ENCODE assay signal across 13 cellular contexts in genomic region chr5:1497271-1497777, GRCh38. TPM values are rescaled to one million over a fixed set of nuclear protein-coding genes. Genes with fewer than 3 reads are reported as not detected.
DNase-seq lines count a peak whose midpoint lies in the region; ATAC-seq and TF ChIP-seq lines count a peak whose summit lies in the region.
"Had no signal": no experiment of that assay in that cellular context is flagged by ENCODE, and none has a peak within 500 bp of the region (broad histone marks: within the 10 kb centered on the region; RNA-seq: fewer than 3 reads in every experiment).

No MANE protein-coding gene starts in this region.

- peaks cover 55% of the 10 kb centered on the region for H3K36me3 Mint-ChIP-seq in stimulated activated naive CD8-positive, alpha-beta T cell treated with anti-CD3 and anti-CD28 coated beads, Interleukin-15, Interleukin-2, amounts not matched to agents 100 ng/mL and 50 ng/mL, for 24 hours (ENCODE audit: low read depth)
- peaks cover 31% of the 10 kb centered on the region for H3K36me3 Mint-ChIP-seq in endodermal cell (ENCODE audit: low read depth)

- H3K27me3 ChIP-seq in Peyer's patch (no peaks in the 10 kb centered on the region), endodermal cell (ENCODE audit: control insufficient read depth, insufficient read depth, low read length, poor library complexity, severe bottlenecking) (no peaks in the 10 kb centered on the region), left ventricle myocardium inferior (ENCODE audit: low read depth) (no peaks in the 10 kb centered on the region)

- no peaks in the 10 kb centered on the region for H3K27me3 Mint-ChIP-seq in stimulated activated naive CD8-positive, alpha-beta T cell treated with anti-CD3 and anti-CD28 coated beads, Interleukin-15, Interleukin-2, amounts not matched to agents 100 ng/mL and 50 ng/mL, for 24 hours
- H3K27me3 Mint-ChIP-seq in endodermal cell (ENCODE audit: insufficient read depth), result no peaks in the 10 kb centered on the region

- TF ChIP-seq POLR2A in Peyer's patch (IDR thresholded peaks at IDR 0.05), result no peak

- TF ChIP-seq CTCF in Peyer's patch (IDR thresholded peaks at IDR 0.05) (no peak), endodermal cell (conservative IDR thresholded peaks at IDR 0.05) (no peak), left ventricle myocardium inferior (IDR thresholded peaks at IDR 0.05; ENCODE audit: borderline replicate concordance) (no peak)

- ATAC-seq in stimulated activated naive CD8-positive, alpha-beta T cell treated with anti-CD3 and anti-CD28 coated beads, Interleukin-15, Interleukin-2, amounts not matched to agents 100 U/mL and 50 U/mL, for 24 hours, result no peak
- peak; percentile 25 for ATAC-seq in HG02852 (IDR thresholded peaks at IDR 0.05; ENCODE audit: unreplicated experiment)

- H3K4me3 ChIP-seq in Peyer's patch, result no peak overlapping the region
- no peak overlapping the region for H3K4me3 ChIP-seq in endodermal cell (ENCODE audit: low read length)
- no peak overlapping the region for H3K4me3 ChIP-seq in left ventricle myocardium inferior

- peaks cover 75% of the 10 kb centered on the region for H3K4me1 Mint-ChIP-seq in stimulated activated naive CD8-positive, alpha-beta T cell treated with anti-CD3 and anti-CD28 coated beads, Interleukin-15, Interleukin-2, amounts not matched to agents 100 ng/mL and 50 ng/mL, for 24 hours (ENCODE audit: low read depth)
- H3K4me1 Mint-ChIP-seq in endodermal cell, result no peaks in the 10 kb centered on the region

- H3K36me3 ChIP-seq in Peyer's patch (peaks cover 0 to 5% (median 0%) of the 10 kb centered on the region in 3 donors), endodermal cell (ENCODE audit: control insufficient read depth, insufficient read depth, low read length) (peaks cover 33% of the 10 kb centered on the region), left ventricle myocardium inferior (peaks cover 13% of the 10 kb centered on the region)

- DNase-seq in stimulated activated naive CD8-positive, alpha-beta T cell treated with anti-CD3 and anti-CD28 coated beads, Interleukin-15, Interleukin-2, amounts not matched to agents 100 U/mL and 50 U/mL, for 24 hours, result no peak
- DNase-seq in Peyer's patch, result peak in 2 of 3 donors; percentile 65 to 81
- no peak for DNase-seq in AG08395 (ENCODE audit: low spot score)
- no peak for DNase-seq in endodermal cell
- DNase-seq in NCI-H774 (lab: John Stamatoyannopoulos, UW), result no peak
- no peak for DNase-seq in left ventricle myocardium inferior
- DNase-seq: dermis blood vessel endothelial cell; NCI-H2081 treated with DMSO at 0.1 percent for 48 hours; stimulated activated CD4-positive, alpha-beta T cell treated with anti-CD3 and anti-CD28 coated beads, Interleukin-4, amount 100 ng/mL, for 4 hours had no signal

- H3K27ac ChIP-seq in Peyer's patch, result peak overlapping the region in 1 of 4 donors; percentile 70
- H3K27ac ChIP-seq in endodermal cell (ENCODE audit: low read depth, low read length), result no peak overlapping the region
- H3K27ac ChIP-seq in left ventricle myocardium inferior (replicated peaks), result no peak overlapping the region

- no peaks in the 10 kb centered on the region for H3K9me3 ChIP-seq in Peyer's patch
- H3K9me3 ChIP-seq in endodermal cell (ENCODE audit: control insufficient read depth, low read length), result no peaks in the 10 kb centered on the region
- H3K9me3 ChIP-seq in left ventricle myocardium inferior (replicated peaks), result no peaks in the 10 kb centered on the region

- WGBS in endodermal cell (ENCODE audit: insufficient coverage in 1 of 2, insufficient read length in 1 of 2), 2 experiments, result 93 to 98% methylated on average over 9 to 14 of the region's 14 CpGs

- peak overlapping the region; percentile 74 for H3K27ac Mint-ChIP-seq in stimulated activated naive CD8-positive, alpha-beta T cell treated with anti-CD3 and anti-CD28 coated beads, Interleukin-15, Interleukin-2, amounts not matched to agents 100 ng/mL and 50 ng/mL, for 24 hours
- H3K27ac Mint-ChIP-seq in endodermal cell, result no peak overlapping the region

- H3K4me1 ChIP-seq in Peyer's patch, result peaks cover 0 to 36% (median 7%) of the 10 kb centered on the region in 4 donors
- no peaks in the 10 kb centered on the region for H3K4me1 ChIP-seq in endodermal cell (ENCODE audit: control insufficient read depth, insufficient read depth, low read length)
- peaks cover 31% of the 10 kb centered on the region for H3K4me1 ChIP-seq in left ventricle myocardium inferior

- intact Hi-C loops in left ventricle myocardium inferior (cut with micrococcal nuclease), result no loop called here

- H3K4me3 Mint-ChIP-seq in stimulated activated naive CD8-positive, alpha-beta T cell treated with anti-CD3 and anti-CD28 coated beads, Interleukin-15, Interleukin-2, amounts not matched to agents 100 ng/mL and 50 ng/mL, for 24 hours, result no peak overlapping the region
- no peak overlapping the region for H3K4me3 Mint-ChIP-seq in endodermal cell

- H3K9me3 Mint-ChIP-seq in stimulated activated naive CD8-positive, alpha-beta T cell treated with anti-CD3 and anti-CD28 coated beads, Interleukin-15, Interleukin-2, amounts not matched to agents 100 ng/mL and 50 ng/mL, for 24 hours, result no peaks in the 10 kb centered on the region
- H3K9me3 Mint-ChIP-seq in endodermal cell, result no peaks in the 10 kb centered on the region

- H3K9ac ChIP-seq in endodermal cell (ENCODE audit: extremely low read depth, low read length, poor library complexity, severe bottlenecking), result no peak overlapping the region

RNA-seq across cellular contexts. Expression of gene LPCAT1, which starts 26.4 kb away (rescaled TPM):
- total RNA-seq in Peyer's patch (10 to 100 TPM in 3 of 4 donors, 1 to 10 TPM in 1; 8.8 to 59.4 (median 28.5) TPM), endodermal cell (100 to 1,000 TPM in 1 of 2 donors, 10 to 100 TPM in 1; 78.5 to 124 TPM), left ventricle myocardium inferior (11.0 TPM)
- polyA plus RNA-seq in endodermal cell (2013, experiment 1 of 2), result 72.3 TPM
- polyA plus RNA-seq in endodermal cell (2013, experiment 2 of 2), result 67.4 TPM

RNA-seq across cellular contexts. Expression of gene SLC6A3, which starts 52.1 kb away (rescaled TPM):
- under 1 TPM in 2 of 4 donors, not detected in 2; 0.40 to 0.70 TPM for total RNA-seq in Peyer's patch
- total RNA-seq in endodermal cell, result under 1 TPM in 1 of 2 donors, not detected in 1; 0.18 TPM
- polyA plus RNA-seq in endodermal cell (2013, experiment 1 of 2), result 0.85 TPM
- 0.66 TPM for polyA plus RNA-seq in endodermal cell (2013, experiment 2 of 2)
- total RNA-seq in left ventricle myocardium inferior, result not detected
- total RNA-seq: dermis blood vessel endothelial cell, urinary bladder had no signal
- polyA plus RNA-seq: AG04450 had no signal

Comparison
In these comparisons a context has a peak if more than half of its experiments do, and no peak if none do; other contexts are left out.
1. DNase-seq: peak in Peyer's patch (2 of 3); none in stimulated activated naive CD8-positive, alpha-beta T cell treated with anti-CD3 and anti-CD28 coated beads, Interleukin-15, Interleukin-2, amounts not matched to agents 100 U/mL and 50 U/mL, for 24 hours (single experiment), AG08395 (single experiment), endodermal cell (single experiment), NCI-H774 (single experiment) and left ventricle myocardium inferior (single experiment).